ENCODE assay signal across 1 cellular context in the genomic region with DNA sequence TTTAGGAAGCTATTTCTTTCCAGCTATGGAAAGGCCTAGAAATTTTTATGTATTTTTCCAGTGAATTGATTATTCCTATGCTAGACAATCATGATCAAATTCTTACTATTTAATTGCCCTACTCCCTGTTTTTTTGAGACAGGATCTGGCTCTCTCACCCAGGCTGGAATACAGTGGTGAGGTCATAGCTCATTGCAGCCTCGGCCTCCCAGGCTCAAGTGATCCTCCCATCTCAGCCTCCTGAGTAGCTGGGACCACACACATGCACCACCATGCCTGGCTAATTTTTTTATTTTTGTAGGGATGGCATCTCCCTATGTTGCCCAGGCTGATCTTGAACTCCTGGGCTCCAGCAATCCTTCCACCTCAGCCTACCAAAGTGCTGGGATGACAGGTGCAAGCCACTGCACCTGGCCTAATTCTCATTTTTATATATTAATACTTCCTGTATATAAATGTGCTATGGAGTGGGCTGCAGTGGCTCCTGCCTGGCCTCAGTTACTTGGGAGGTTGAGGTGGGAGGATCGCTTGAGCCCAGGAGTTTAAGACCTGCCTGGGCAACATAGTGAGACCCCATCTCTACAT.
A peak's percentile ranks its signal among the peaks of the same experiment; 100 is the strongest.
TF ChIP-seq lines count a peak whose summit lies in the region.

No MANE protein-coding gene starts in this region.

TF ChIP-seq in HepG2, 621 proteins besides CTCF, POLR2A, EP300 and RAD21:
- no peak for TF ChIP-seq ZFP36L2 (CRISPR knock-in tag; IDR thresholded peaks at IDR 0.05)
- TF ChIP-seq, protein P1, sequence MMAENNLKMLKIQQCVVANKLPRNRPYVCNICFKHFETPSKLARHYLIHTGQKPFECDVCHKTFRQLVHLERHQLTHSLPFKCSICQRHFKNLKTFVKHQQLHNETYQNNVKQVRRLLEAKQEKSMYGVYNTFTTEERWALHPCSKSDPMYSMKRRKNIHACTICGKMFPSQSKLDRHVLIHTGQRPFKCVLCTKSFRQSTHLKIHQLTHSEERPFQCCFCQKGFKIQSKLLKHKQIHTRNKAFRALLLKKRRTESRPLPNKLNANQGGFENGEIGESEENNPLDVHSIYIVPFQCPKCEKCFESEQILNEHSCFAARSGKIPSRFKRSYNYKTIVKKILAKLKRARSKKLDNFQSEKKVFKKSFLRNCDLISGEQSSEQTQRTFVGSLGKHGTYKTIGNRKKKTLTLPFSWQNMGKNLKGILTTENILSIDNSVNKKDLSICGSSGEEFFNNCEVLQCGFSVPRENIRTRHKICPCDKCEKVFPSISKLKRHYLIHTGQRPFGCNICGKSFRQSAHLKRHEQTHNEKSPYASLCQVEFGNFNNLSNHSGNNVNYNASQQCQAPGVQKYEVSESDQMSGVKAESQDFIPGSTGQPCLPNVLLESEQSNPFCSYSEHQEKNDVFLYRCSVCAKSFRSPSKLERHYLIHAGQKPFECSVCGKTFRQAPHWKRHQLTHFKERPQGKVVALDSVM (CRISPR knock-in tag; IDR thresholded peaks at IDR 0.05), result peak; percentile 88
